ENCODE assay signal across 1 cellular context in the genomic region with DNA sequence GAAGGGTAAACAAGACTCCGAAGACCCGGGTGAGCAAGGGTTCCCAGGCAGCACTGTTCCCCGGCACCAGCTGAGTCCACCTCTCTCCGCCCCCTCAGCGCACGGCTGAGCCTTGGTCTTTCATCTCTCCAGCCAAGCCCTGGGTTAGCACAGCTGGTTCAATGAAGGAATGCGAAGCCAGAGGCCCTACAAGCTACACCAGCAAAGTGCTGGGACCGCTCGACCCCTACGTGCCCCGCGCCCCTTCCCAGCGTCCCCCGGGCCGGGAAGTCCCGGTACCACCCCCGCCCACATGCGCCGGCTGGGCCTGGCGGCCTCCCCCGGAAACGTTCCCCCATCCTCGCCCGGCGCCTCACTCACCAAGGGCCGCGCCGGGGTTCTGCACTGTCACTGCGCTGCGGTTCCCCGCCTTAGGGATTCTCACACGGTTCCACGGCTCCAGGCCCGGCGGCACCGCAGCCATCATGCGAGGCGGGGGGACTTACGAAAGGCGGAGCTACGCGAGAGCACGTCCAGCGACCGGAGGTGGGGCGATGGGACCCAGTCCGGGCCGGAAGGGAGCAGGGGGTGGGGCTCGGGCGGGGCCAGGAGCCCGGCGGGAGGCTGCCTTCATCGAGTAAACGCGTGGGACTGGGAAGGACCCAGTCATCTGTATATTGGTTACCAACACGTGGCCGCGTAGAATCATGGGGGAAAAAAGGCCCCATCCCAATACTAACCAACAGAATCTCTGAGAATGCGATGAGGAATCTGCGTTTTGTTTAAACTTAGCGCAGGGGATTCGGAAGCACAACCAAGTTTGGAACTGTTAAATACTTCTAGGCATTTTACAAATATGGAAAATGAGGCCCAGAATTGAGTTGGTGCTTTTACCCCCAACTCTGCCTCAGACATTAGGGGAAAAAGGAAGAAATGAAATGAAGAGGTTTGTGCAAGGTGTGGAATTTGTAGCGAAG.
A peak's percentile ranks its signal among the peaks of the same experiment; 100 is the strongest.
TF ChIP-seq lines count a peak whose summit lies in the region.

No MANE protein-coding gene starts in this region.

TF ChIP-seq in HEK293, 187 proteins besides CTCF, POLR2A, EP300 and RAD21 (continued from another document):
- TF ChIP-seq, protein P1, sequence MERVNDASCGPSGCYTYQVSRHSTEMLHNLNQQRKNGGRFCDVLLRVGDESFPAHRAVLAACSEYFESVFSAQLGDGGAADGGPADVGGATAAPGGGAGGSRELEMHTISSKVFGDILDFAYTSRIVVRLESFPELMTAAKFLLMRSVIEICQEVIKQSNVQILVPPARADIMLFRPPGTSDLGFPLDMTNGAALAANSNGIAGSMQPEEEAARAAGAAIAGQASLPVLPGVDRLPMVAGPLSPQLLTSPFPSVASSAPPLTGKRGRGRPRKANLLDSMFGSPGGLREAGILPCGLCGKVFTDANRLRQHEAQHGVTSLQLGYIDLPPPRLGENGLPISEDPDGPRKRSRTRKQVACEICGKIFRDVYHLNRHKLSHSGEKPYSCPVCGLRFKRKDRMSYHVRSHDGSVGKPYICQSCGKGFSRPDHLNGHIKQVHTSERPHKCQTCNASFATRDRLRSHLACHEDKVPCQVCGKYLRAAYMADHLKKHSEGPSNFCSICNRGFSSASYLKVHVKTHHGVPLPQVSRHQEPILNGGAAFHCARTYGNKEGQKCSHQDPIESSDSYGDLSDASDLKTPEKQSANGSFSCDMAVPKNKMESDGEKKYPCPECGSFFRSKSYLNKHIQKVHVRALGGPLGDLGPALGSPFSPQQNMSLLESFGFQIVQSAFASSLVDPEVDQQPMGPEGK (tag by site-specific recombination; IDR thresholded peaks at IDR 0.05): peak; percentile 93
- no peak for TF ChIP-seq ZNF621 (tag by site-specific recombination; IDR thresholded peaks at IDR 0.05)
- TF ChIP-seq ZNF830 (tag by site-specific recombination; IDR thresholded peaks at IDR 0.05; ENCODE audit: low read depth): no peak
- peak; percentile 90 for TF ChIP-seq SP2 (tag by site-specific recombination; IDR thresholded peaks at IDR 0.05)
- TF ChIP-seq ZNF585B (tag by site-specific recombination; IDR thresholded peaks at IDR 0.05): no peak
- no peak; the same call in 1 of the 2 replicates for TF ChIP-seq GLIS1 (tag by site-specific recombination; IDR thresholded peaks at IDR 0.05)
- TF ChIP-seq ZNF24 (tag by site-specific recombination; IDR thresholded peaks at IDR 0.05): no peak
- TF ChIP-seq ZNF629 (tag by site-specific recombination; IDR thresholded peaks at IDR 0.05): peak; percentile 38; the same call in 1 of the 2 replicates
- peak; percentile 37 for TF ChIP-seq SETDB1 (IDR thresholded peaks at IDR 0.05; ENCODE audit: insufficient read length, low read length)
- peak; percentile 98 for TF ChIP-seq ZBTB20 (tag by site-specific recombination; IDR thresholded peaks at IDR 0.05)
- no peak for TF ChIP-seq ZNF302 (tag by site-specific recombination; IDR thresholded peaks at IDR 0.05; ENCODE audit: low read depth)
- TF ChIP-seq, protein P2, sequence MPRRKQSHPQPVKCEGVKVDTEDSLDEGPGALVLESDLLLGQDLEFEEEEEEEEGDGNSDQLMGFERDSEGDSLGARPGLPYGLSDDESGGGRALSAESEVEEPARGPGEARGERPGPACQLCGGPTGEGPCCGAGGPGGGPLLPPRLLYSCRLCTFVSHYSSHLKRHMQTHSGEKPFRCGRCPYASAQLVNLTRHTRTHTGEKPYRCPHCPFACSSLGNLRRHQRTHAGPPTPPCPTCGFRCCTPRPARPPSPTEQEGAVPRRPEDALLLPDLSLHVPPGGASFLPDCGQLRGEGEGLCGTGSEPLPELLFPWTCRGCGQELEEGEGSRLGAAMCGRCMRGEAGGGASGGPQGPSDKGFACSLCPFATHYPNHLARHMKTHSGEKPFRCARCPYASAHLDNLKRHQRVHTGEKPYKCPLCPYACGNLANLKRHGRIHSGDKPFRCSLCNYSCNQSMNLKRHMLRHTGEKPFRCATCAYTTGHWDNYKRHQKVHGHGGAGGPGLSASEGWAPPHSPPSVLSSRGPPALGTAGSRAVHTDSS (tag by site-specific recombination; IDR thresholded peaks at IDR 0.05): 0 out of 2 replicates have a peak, but pooled peaks have one; percentile 18
- TF ChIP-seq, protein P3, sequence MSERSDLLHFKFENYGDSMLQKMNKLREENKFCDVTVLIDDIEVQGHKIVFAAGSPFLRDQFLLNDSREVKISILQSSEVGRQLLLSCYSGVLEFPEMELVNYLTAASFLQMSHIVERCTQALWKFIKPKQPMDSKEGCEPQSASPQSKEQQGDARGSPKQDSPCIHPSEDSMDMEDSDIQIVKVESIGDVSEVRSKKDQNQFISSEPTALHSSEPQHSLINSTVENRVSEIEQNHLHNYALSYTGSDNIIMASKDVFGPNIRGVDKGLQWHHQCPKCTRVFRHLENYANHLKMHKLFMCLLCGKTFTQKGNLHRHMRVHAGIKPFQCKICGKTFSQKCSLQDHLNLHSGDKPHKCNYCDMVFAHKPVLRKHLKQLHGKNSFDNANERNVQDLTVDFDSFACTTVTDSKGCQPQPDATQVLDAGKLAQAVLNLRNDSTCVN (tag by site-specific recombination; optimal IDR thresholded peaks at IDR 0.05): peak; percentile 74
- peak; percentile 58 for TF ChIP-seq SP7 (tag by site-specific recombination; IDR thresholded peaks at IDR 0.05)
- peak; percentile 82 for TF ChIP-seq ZNF501 (tag by site-specific recombination; IDR thresholded peaks at IDR 0.05)
- TF ChIP-seq REPIN1 (tag by site-specific recombination; IDR thresholded peaks at IDR 0.05; ENCODE audit: low read depth): no peak
- TF ChIP-seq, protein P4, sequence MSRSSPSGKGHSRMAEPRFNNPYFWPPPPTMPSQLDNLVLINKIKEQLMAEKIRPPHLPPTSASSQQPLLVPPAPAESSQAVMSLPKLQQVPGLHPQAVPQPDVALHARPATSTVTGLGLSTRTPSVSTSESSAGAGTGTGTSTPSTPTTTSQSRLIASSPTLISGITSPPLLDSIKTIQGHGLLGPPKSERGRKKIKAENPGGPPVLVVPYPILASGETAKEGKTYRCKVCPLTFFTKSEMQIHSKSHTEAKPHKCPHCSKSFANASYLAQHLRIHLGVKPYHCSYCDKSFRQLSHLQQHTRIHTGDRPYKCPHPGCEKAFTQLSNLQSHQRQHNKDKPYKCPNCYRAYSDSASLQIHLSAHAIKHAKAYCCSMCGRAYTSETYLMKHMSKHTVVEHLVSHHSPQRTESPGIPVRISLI (tag by site-specific recombination; IDR thresholded peaks at IDR 0.05): no peak
- TF ChIP-seq ZNF76 (tag by site-specific recombination; IDR thresholded peaks at IDR 0.05; ENCODE audit: borderline replicate concordance, low read depth): peak; percentile 96
- no peak for TF ChIP-seq ZNF48 (tag by site-specific recombination; IDR thresholded peaks at IDR 0.05)
- TF ChIP-seq KLF8 (tag by site-specific recombination; IDR thresholded peaks at IDR 0.05): 0 out of 2 replicates have a peak, but pooled peaks have one; percentile 61
- peak; percentile 91 for TF ChIP-seq ZNF335 (tag by site-specific recombination; conservative IDR thresholded peaks at IDR 0.05)
- 0 out of 2 replicates have a peak, but pooled peaks have one; percentile 20 for TF ChIP-seq ZNF600 (tag by site-specific recombination; IDR thresholded peaks at IDR 0.05)
- 0 out of 2 replicates have a peak, but pooled peaks have one; percentile 40 for TF ChIP-seq ZNF2 (tag by site-specific recombination; IDR thresholded peaks at IDR 0.05)
- no peak for TF ChIP-seq ZNF549 (tag by site-specific recombination; IDR thresholded peaks at IDR 0.05)
- no peak for TF ChIP-seq ZNF23 (tag by site-specific recombination; IDR thresholded peaks at IDR 0.05; ENCODE audit: borderline replicate concordance)
- peak; percentile 58 for TF ChIP-seq ZSCAN30 (tag by site-specific recombination; IDR thresholded peaks at IDR 0.05)
- TF ChIP-seq ZIC2 (tag by site-specific recombination; IDR thresholded peaks at IDR 0.05): peak; percentile 57
- peak; percentile 56; the same call in 1 of the 2 replicates for TF ChIP-seq SCRT2 (tag by site-specific recombination; IDR thresholded peaks at IDR 0.05)
- TF ChIP-seq ZFP3 (tag by site-specific recombination; IDR thresholded peaks at IDR 0.05; ENCODE audit: low read depth): no peak
- TF ChIP-seq ZBTB48 (tag by site-specific recombination; IDR thresholded peaks at IDR 0.05): peak; percentile 87
- peak; percentile 89 for TF ChIP-seq KLF10 (tag by site-specific recombination; IDR thresholded peaks at IDR 0.05)
- peak; percentile 78; the same call in 1 of the 2 replicates for TF ChIP-seq ZFP37 (tag by site-specific recombination; IDR thresholded peaks at IDR 0.05)
- TF ChIP-seq, protein P5, sequence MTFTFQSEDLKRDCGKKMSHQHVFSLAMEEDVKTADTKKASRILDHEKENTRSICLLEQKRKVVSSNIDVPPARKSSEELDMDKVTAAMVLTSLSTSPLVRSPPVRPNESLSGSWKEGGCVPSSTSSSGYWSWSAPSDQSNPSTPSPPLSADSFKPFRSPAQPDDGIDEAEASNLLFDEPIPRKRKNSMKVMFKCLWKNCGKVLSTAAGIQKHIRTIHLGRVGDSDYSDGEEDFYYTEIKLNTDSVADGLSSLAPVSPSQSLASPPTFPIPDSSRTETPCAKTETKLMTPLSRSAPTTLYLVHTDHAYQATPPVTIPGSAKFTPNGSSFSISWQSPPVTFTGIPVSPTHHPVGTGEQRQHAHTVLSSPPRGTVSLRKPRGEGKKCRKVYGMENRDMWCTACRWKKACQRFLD (tag by site-specific recombination; IDR thresholded peaks at IDR 0.05): no peak
- TF ChIP-seq, protein P6, sequence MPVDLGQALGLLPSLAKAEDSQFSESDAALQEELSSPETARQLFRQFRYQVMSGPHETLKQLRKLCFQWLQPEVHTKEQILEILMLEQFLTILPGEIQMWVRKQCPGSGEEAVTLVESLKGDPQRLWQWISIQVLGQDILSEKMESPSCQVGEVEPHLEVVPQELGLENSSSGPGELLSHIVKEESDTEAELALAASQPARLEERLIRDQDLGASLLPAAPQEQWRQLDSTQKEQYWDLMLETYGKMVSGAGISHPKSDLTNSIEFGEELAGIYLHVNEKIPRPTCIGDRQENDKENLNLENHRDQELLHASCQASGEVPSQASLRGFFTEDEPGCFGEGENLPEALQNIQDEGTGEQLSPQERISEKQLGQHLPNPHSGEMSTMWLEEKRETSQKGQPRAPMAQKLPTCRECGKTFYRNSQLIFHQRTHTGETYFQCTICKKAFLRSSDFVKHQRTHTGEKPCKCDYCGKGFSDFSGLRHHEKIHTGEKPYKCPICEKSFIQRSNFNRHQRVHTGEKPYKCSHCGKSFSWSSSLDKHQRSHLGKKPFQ (tag by site-specific recombination; IDR thresholded peaks at IDR 0.05): no peak
